1 cellular context compared by ENCODE assay signal in the genomic region with DNA sequence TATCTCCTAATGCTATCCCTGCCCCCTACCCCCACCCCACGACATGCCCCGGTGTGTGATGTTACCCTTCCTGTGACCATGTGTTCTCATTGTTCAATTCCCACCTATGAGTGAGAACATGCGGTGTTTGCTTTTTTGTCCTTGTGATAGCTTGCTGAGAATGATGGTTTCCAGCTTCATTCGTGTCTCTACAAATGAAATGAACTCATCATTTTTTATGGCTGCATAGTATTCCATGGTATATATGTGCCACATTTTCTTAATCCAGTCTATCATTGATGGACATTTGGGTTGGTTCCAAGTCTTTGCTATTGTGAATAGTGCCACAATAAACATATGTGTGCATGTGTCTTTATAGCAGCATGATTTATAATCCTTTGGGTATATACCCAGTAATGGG. TPM values are rescaled to one million over a fixed set of nuclear protein-coding genes. Genes with fewer than 3 reads are reported as not detected.
"Had no signal": no experiment of that assay in that cellular context is flagged by ENCODE, and none has a peak within 500 bp of the region (broad histone marks: within the 10 kb centered on the region; RNA-seq: fewer than 3 reads in every experiment).

No MANE protein-coding gene starts in this region.

RNA-seq across cellular contexts. Expression of a gene that starts 56.5 kb away (rescaled TPM):
- total RNA-seq: neural crest cell had no signal
